In genomic region chr12:54285150-54286041, GRCh38 we compare ENCODE assay signal across 8 cellular contexts. TPM values are rescaled to one million over a fixed set of nuclear protein-coding genes. Genes with fewer than 3 reads are reported as not detected.
A peak's percentile ranks its signal among the peaks of the same experiment; 100 is the strongest.
DNase-seq lines count a peak whose midpoint lies in the region; ATAC-seq and TF ChIP-seq lines count a peak whose summit lies in the region.

No MANE protein-coding gene starts in this region.

- H3K9me3 Mint-ChIP-seq in naive B cell: no peaks in the 10 kb centered on the region

- peaks cover 22 to 46% (median 42%) of the 10 kb centered on the region in 3 donors for H3K4me1 Mint-ChIP-seq in naive B cell

- H3K9me3 ChIP-seq in BLaER1 treated with 17β-estradiol and CSF1 and Interleukin-3, amounts not matched to agents 10 nM and 100 nM (replicated peaks in 1 of 11): no peaks in the 10 kb centered on the region
- H3K9me3 ChIP-seq in HUES6 (ENCODE audit: control insufficient read depth, insufficient read depth, low read depth, low read length) (no peaks in the 10 kb centered on the region), Peyer's patch (no peaks in the 10 kb centered on the region)

- H3K27ac ChIP-seq in BLaER1 treated with 17β-estradiol and CSF1 and Interleukin-3, amounts not matched to agents 10 nM and 100 nM: peak overlapping the region in 10 of 11 experiments; percentile 30 to 99 (median 42); a peak in 15 of 22 replicates
- H3K27ac ChIP-seq in HUES6 (ENCODE audit: low read depth, low read length): no peak overlapping the region
- H3K27ac ChIP-seq in brain microvascular endothelial cell: no peak overlapping the region
- peak overlapping the region in 2 of 4 donors; percentile 0 to 13 for H3K27ac ChIP-seq in Peyer's patch

- TF ChIP-seq POLR2A in Peyer's patch (IDR thresholded peaks at IDR 0.05): no peak

- H3K4me3 Mint-ChIP-seq in naive B cell: peak overlapping the region in 7 of 8 donors; percentile 22 to 69 (median 51)

- peak overlapping the region; percentile 24 to 88 (median 82); a peak in 18 of 20 replicates for H3K4me3 ChIP-seq in BLaER1 treated with 17β-estradiol and CSF1 and Interleukin-3, amounts not matched to agents 10 nM and 100 nM
- H3K4me3 ChIP-seq in HUES6 (ENCODE audit: low read depth, low read length): 0 out of 2 replicates have a peak overlapping the region, but pooled peaks have one; percentile 3
- H3K4me3 ChIP-seq in brain microvascular endothelial cell (ENCODE audit: low read depth, low read length): peak overlapping the region; percentile 22
- H3K4me3 ChIP-seq in Peyer's patch: peak overlapping the region in 1 of 4 donors; percentile 23

- no peaks in the 10 kb centered on the region for H3K27me3 ChIP-seq in BLaER1 treated with 17β-estradiol and CSF1 and Interleukin-3, amounts not matched to agents 10 nM and 100 nM
- no peaks in the 10 kb centered on the region for H3K27me3 ChIP-seq in HUES6 (ENCODE audit: control insufficient read depth, insufficient read depth, low read length)
- H3K27me3 ChIP-seq in brain microvascular endothelial cell (replicated peaks): no peaks in the 10 kb centered on the region
- H3K27me3 ChIP-seq in Peyer's patch: no peaks in the 10 kb centered on the region

- H3K27ac Mint-ChIP-seq in naive B cell: peak overlapping the region in 5 of 6 donors; percentile 18 to 79 (median 58)

- peaks cover 75 to 95% (median 87%) of the 10 kb centered on the region in 11 experiments for H4K20me1 ChIP-seq in BLaER1 treated with 17β-estradiol and CSF1 and Interleukin-3, amounts not matched to agents 10 nM and 100 nM

- peaks cover 20 to 25% of the 10 kb centered on the region in 2 donors for H3K36me3 Mint-ChIP-seq in naive B cell

- H3K4me1 ChIP-seq in BLaER1 treated with 17β-estradiol and CSF1 and Interleukin-3, amounts not matched to agents 10 nM and 100 nM: peaks cover 34 to 80% (median 51%) of the 10 kb centered on the region in 10 experiments
- H3K4me1 ChIP-seq in HUES6 (ENCODE audit: control insufficient read depth, insufficient read depth, low read length): 0 out of 2 replicates have a peak, but pooled peaks cover 10% of the 10 kb centered on the region
- peaks cover 0 to 69% (median 14%) of the 10 kb centered on the region in 4 donors for H3K4me1 ChIP-seq in Peyer's patch

- in situ Hi-C loops in brain microvascular endothelial cell (cut with HindIII; ENCODE audit: low pct_ligation_motif_present, low sequenced_read_pairs): no loop called here

- peak; percentile 29 for TF ChIP-seq CTCF in brain microvascular endothelial cell (IDR thresholded peaks at IDR 0.05; ENCODE audit: low read depth, low read length, missing control alignments)
- TF ChIP-seq CTCF in Peyer's patch (IDR thresholded peaks at IDR 0.05): peak in 1 of 6 experiments; percentile 6

- H3K36me3 ChIP-seq in BLaER1 treated with 17β-estradiol and CSF1 and Interleukin-3, amounts not matched to agents 10 nM and 100 nM: peaks cover 74 to 93% (median 85%) of the 10 kb centered on the region in 11 experiments
- peaks cover 73% of the 10 kb centered on the region for H3K36me3 ChIP-seq in HUES6 (ENCODE audit: control insufficient read depth, insufficient read depth, low read length)
- H3K36me3 ChIP-seq in brain microvascular endothelial cell (replicated peaks): peaks cover 64% of the 10 kb centered on the region
- H3K36me3 ChIP-seq in Peyer's patch: peaks cover 0 to 64% (median 0%) of the 10 kb centered on the region in 3 donors

- no peak for DNase-seq in brain microvascular endothelial cell
- DNase-seq in naive B cell: no peak
- DNase-seq in Peyer's patch: no peak

- ATAC-seq in naive B cell (ENCODE audit: low read depth in 2 of 2) (no peak), HG03520 (IDR thresholded peaks at IDR 0.05; ENCODE audit: unreplicated experiment) (no peak), HG03571 (IDR thresholded peaks at IDR 0.05; ENCODE audit: unreplicated experiment) (no peak), HG03139 (IDR thresholded peaks at IDR 0.05; ENCODE audit: unreplicated experiment) (no peak)

- H3K4me2 ChIP-seq in BLaER1 treated with 17β-estradiol and CSF1 and Interleukin-3, amounts not matched to agents 10 nM and 100 nM: peak overlapping the region; percentile 86 to 98 (median 97)

- H3K27me3 Mint-ChIP-seq in naive B cell: no peaks in the 10 kb centered on the region

- H3K9ac ChIP-seq in BLaER1 treated with 17β-estradiol and CSF1 and Interleukin-3, amounts not matched to agents 10 nM and 100 nM: peak overlapping the region; percentile 69 to 100 (median 95); a peak in 21 of 22 replicates
- no peak overlapping the region for H3K9ac ChIP-seq in HUES6 (ENCODE audit: low read length)

RNA-seq across cellular contexts. Expression of gene HNRNPA1, which starts 4.9 kb away (rescaled TPM):
- polyA plus RNA-seq in naive B cell (ENCODE audit: low read depth in 6 of 6): 100 to 1,000 TPM; 658 to 830 (median 791) TPM
- 100 to 1,000 TPM; 198 to 703 (median 254) TPM for total RNA-seq in Peyer's patch

RNA-seq across cellular contexts. Expression of gene CBX5, which starts 5.5 kb away (rescaled TPM):
- polyA plus RNA-seq in naive B cell (ENCODE audit: low read depth in 6 of 6): 10 to 100 TPM; 12.3 to 31.8 (median 24.1) TPM
- 10 to 100 TPM; 14.9 to 33.0 (median 20.4) TPM for total RNA-seq in Peyer's patch

RNA-seq across cellular contexts. Expression of gene NFE2, which starts 15.4 kb away (rescaled TPM):
- polyA plus RNA-seq in naive B cell (ENCODE audit: low read depth in 6 of 6): 1 to 10 TPM in 3 of 6 donors, under 1 TPM in 2, not detected in 1; 0.51 to 3.6 (median 1.5) TPM
- not detected for total RNA-seq in Peyer's patch

RNA-seq across cellular contexts. Expression of gene COPZ1, which starts 39.5 kb away (rescaled TPM):
- 100 to 1,000 TPM; 166 to 227 (median 177) TPM for polyA plus RNA-seq in naive B cell (ENCODE audit: low read depth in 6 of 6)
- 10 to 100 TPM; 42.4 to 66.9 (median 54.2) TPM for total RNA-seq in Peyer's patch

Comparison
In these comparisons a context has a peak if more than half of its experiments do, and no peak if none do; other contexts are left out.
1. H3K27ac ChIP-seq: peak in BLaER1 treated with 17β-estradiol and CSF1 and Interleukin-3, amounts not matched to agents 10 nM and 100 nM (10 of 11); none in HUES6 (single experiment) and brain microvascular endothelial cell (single experiment).